Comparison of ENCODE assay signal across 19 cellular contexts in genomic region chr1:174398246-174398645, GRCh38. TPM values are rescaled to one million over a fixed set of nuclear protein-coding genes. Genes with fewer than 3 reads are reported as not detected.
A peak's percentile ranks its signal among the peaks of the same experiment; 100 is the strongest.
DNase-seq lines count a peak whose midpoint lies in the region; ATAC-seq and TF ChIP-seq lines count a peak whose summit lies in the region.
"Had no signal": no experiment of that assay in that cellular context is flagged by ENCODE, and none has a peak within 500 bp of the region (broad histone marks: within the 10 kb centered on the region; RNA-seq: fewer than 3 reads in every experiment).

No MANE protein-coding gene starts in this region.

- peaks cover 6% of the 10 kb centered on the region for H3K9me3 Mint-ChIP-seq in activated T-helper 1 cell treated with anti-CD3 and anti-CD28 coated beads, Interleukin-12 subunit alpha, Interleukin-12 subunit beta, Interleukin-2, Interleukin-4 antibody, amounts not matched to agents 30 ng/mL and 10 ng/mL and 1 ng/mL, durations not matched to agents 14 hours and 24 hours and 36 hours

- no peak overlapping the region for H3K4me3 ChIP-seq in kidney epithelial cell (ENCODE audit: low read depth, low read length)
- H3K4me3 ChIP-seq: adrenal gland, GM23248, testis had no signal

- H3K4me1 Mint-ChIP-seq in activated T-helper 1 cell treated with anti-CD3 and anti-CD28 coated beads, Interleukin-12 subunit alpha, Interleukin-12 subunit beta, Interleukin-2, Interleukin-4 antibody, amounts not matched to agents 30 ng/mL and 10 ng/mL and 1 ng/mL, durations not matched to agents 14 hours and 24 hours and 36 hours (ENCODE audit: low read depth) = no peaks in the 10 kb centered on the region

- H3K36me3 ChIP-seq in kidney epithelial cell (ENCODE audit: control insufficient read depth, insufficient read depth, low read length) = no peaks in the 10 kb centered on the region
- H3K36me3 ChIP-seq: adrenal gland had no signal

- H3K4me3 Mint-ChIP-seq in activated T-helper 1 cell treated with anti-CD3 and anti-CD28 coated beads, Interleukin-12 subunit alpha, Interleukin-12 subunit beta, Interleukin-2, Interleukin-4 antibody, amounts not matched to agents 30 ng/mL and 10 ng/mL and 1 ng/mL, durations not matched to agents 14 hours and 24 hours and 36 hours = no peak overlapping the region
- H3K4me3 Mint-ChIP-seq: memory B cell had no signal

- no peak for TF ChIP-seq CTCF in kidney epithelial cell (IDR thresholded peaks at IDR 0.05; ENCODE audit: insufficient read depth, low read length, poor library complexity, severe bottlenecking)

- H3K27me3 Mint-ChIP-seq in activated T-helper 1 cell treated with anti-CD3 and anti-CD28 coated beads, Interleukin-12 subunit alpha, Interleukin-12 subunit beta, Interleukin-2, Interleukin-4 antibody, amounts not matched to agents 30 ng/mL and 10 ng/mL and 1 ng/mL, durations not matched to agents 14 hours and 24 hours and 36 hours (ENCODE audit: insufficient read depth) = no peaks in the 10 kb centered on the region
- H3K27me3 Mint-ChIP-seq: memory B cell had no signal

- H3K27ac Mint-ChIP-seq in activated T-helper 1 cell treated with anti-CD3 and anti-CD28 coated beads, Interleukin-12 subunit alpha, Interleukin-12 subunit beta, Interleukin-2, Interleukin-4 antibody, amounts not matched to agents 30 ng/mL and 10 ng/mL and 1 ng/mL, durations not matched to agents 14 hours and 24 hours and 36 hours = no peak overlapping the region
- H3K27ac Mint-ChIP-seq: memory B cell had no signal

- no peaks in the 10 kb centered on the region for H3K27me3 ChIP-seq in kidney epithelial cell (ENCODE audit: control insufficient read depth, insufficient read depth, low read length)
- H3K27me3 ChIP-seq: adrenal gland, testis had no signal

- intact Hi-C loops in activated T-helper 1 cell treated with anti-CD3 and anti-CD28 coated beads, Interleukin-12 subunit alpha, Interleukin-12 subunit beta, Interleukin-2, Interleukin-4 antibody, amounts not matched to agents 30 ng/mL and 10 ng/mL and 1 ng/mL, durations not matched to agents 14 hours and 24 hours and 36 hours (cut with micrococcal nuclease) = no loop called here

- ATAC-seq in HG02610 (IDR thresholded peaks at IDR 0.05; ENCODE audit: unreplicated experiment) = peak; percentile 85
- no peak for ATAC-seq in HG03432 (IDR thresholded peaks at IDR 0.05; ENCODE audit: unreplicated experiment)
- ATAC-seq: right cardiac atrium had no signal

- DNase-seq in EH (ENCODE audit: low read depth) (peak; percentile 39), SW480 (ENCODE audit: low spot score) (peak; percentile 68), kidney epithelial cell (ENCODE audit: low read depth) (peak; percentile 35), DMS153 (lab: John Stamatoyannopoulos, UW) (no peak), NCI-H1105 treated with DMSO at 0.1 percent for 48 hours (lab: John Stamatoyannopoulos, UW) (no peak)
- DNase-seq in activated T-helper 1 cell treated with anti-CD3 and anti-CD28 coated beads, Interleukin-12 subunit alpha, Interleukin-12 subunit beta, Interleukin-2, Interleukin-4 antibody, amounts not matched to agents 30 ng/mL and 10 ng/mL and 1 ng/mL, durations not matched to agents 14 hours and 24 hours and 36 hours (ENCODE audit: low spot score) = no peak
- DNase-seq: activated CD4-positive, alpha-beta T cell treated with anti-CD3 and anti-CD28 coated beads, Interleukin-2, amount 50 U/mL, for 1 hour; adrenal gland; DMS 273 treated with DMSO at 0.1 percent for 48 hours; glutamatergic neuron; GM23248; KBM-7; NCI-H226; right cardiac atrium; SIG-M5; testis had no signal

- H3K36me3 Mint-ChIP-seq in activated T-helper 1 cell treated with anti-CD3 and anti-CD28 coated beads, Interleukin-12 subunit alpha, Interleukin-12 subunit beta, Interleukin-2, Interleukin-4 antibody, amounts not matched to agents 30 ng/mL and 10 ng/mL and 1 ng/mL, durations not matched to agents 14 hours and 24 hours and 36 hours (ENCODE audit: low read depth) = no peaks in the 10 kb centered on the region

RNA-seq across cellular contexts. Expression of gene GPR52, which starts 49.5 kb away (rescaled TPM):
- total RNA-seq in kidney epithelial cell = 0.41 TPM in 1 of 2 replicates, not detected in the other
- total RNA-seq in activated T-helper 1 cell treated with anti-CD3 and anti-CD28 coated beads, Interleukin-12 subunit alpha, Interleukin-12 subunit beta, Interleukin-2, Interleukin-4 antibody, amounts not matched to agents 30 ng/mL and 10 ng/mL and 1 ng/mL, durations not matched to agents 14 hours and 24 hours and 36 hours = 3.1 and 3.9 TPM in 2 replicates
- total RNA-seq: GM23248 had no signal

Comparison
In these comparisons a context has a peak if more than half of its experiments do, and no peak if none do; other contexts are left out.
1. DNase-seq: peak in EH (single experiment), SW480 (single experiment) and kidney epithelial cell (single experiment); none in activated T-helper 1 cell treated with anti-CD3 and anti-CD28 coated beads, Interleukin-12 subunit alpha, Interleukin-12 subunit beta, Interleukin-2, Interleukin-4 antibody, amounts not matched to agents 30 ng/mL and 10 ng/mL and 1 ng/mL, durations not matched to agents 14 hours and 24 hours and 36 hours (single experiment), DMS153 (single experiment) and NCI-H1105 treated with DMSO at 0.1 percent for 48 hours (single experiment).